In the genomic region with DNA sequence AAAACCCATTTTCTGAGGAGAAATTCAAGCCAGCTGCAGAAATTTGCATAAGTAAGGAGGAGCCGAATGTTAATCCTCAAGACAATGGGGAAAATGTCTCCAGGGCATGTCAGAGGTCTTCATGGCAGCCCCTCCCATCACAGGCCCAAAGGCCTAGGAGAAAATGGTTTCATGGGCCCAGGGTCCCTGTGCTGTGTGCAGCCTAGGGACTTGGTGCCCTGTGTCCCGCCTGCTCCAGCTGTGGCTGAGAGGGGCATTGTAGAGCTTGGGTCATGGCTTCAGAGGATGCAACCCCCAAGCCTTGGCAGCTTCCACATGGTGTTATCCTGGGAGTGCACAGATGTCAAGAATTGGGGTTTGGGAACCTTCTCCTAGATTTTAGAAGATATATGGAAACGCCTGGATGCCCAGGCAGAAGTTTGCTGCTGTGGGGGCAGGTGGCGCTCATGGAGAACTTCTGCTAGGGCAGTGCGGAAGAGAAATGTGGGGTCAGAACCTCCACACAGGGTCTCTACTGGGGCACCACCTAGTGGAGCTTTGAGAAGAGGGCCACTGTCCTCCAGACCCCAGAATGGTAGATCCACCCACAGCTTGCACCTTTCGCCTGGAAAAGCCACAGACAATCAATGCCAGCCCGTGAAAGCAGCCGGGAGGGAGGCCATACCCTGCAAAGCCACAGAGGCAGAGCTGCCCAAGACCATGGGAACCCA, we compare ENCODE assay signal across 8 cellular contexts. TPM values are rescaled to one million over a fixed set of nuclear protein-coding genes. Genes with fewer than 3 reads are reported as not detected.
"Had no signal": no experiment of that assay in that cellular context is flagged by ENCODE, and none has a peak within 500 bp of the region (broad histone marks: within the 10 kb centered on the region; RNA-seq: fewer than 3 reads in every experiment).

No MANE protein-coding gene starts in this region.

RNA-seq across cellular contexts. Expression of gene CLEC2L, which starts 30.7 kb away (rescaled TPM):
- total RNA-seq: activated CD4-positive, alpha-beta memory T cell treated with anti-CD3 and anti-CD28 coated beads, Interleukin-2, amount 10 ng/mL, durations not matched to agents 7 days and 5 days; activated CD8-positive, alpha-beta memory T cell treated with anti-CD3 and anti-CD28 coated beads, Interleukin-2, amount 10 ng/mL, durations not matched to agents 7 days and 5 days; bronchial epithelial cell; NCI-H460; PC-9; Right ventricle myocardium inferior; SK-MEL-5; T-cell had no signal
